In genomic region chr1:62444701-62445100, GRCh38 we compare ENCODE assay signal across 13 cellular contexts.
"Had no signal": no experiment of that assay in that cellular context is flagged by ENCODE, and none has a peak within 500 bp of the region (broad histone marks: within the 10 kb centered on the region; RNA-seq: fewer than 3 reads in every experiment).

No MANE protein-coding gene starts in this region.

- H3K36me3 ChIP-seq: uterus had no signal

- H3K9me3 ChIP-seq: ascending aorta, esophagus muscularis mucosa, right atrium auricular region, thyroid gland, uterus had no signal

- H3K27ac ChIP-seq: ascending aorta, esophagus muscularis mucosa, right atrium auricular region, thyroid gland, uterus had no signal

- ATAC-seq: WTC11 had no signal

- DNase-seq: activated CD4-positive, alpha-beta T cell treated with anti-CD3 and anti-CD28 coated beads, Interleukin-2, amount 10 ng/mL, durations not matched to agents 7 days and 5 days; activated gamma-delta T cell treated with Interleukin-2 at 50 U/mL for 16 hours; activated T-cell treated with anti-CD3 and anti-CD28 coated beads for 4 hours; glutamatergic neuron; posterior cingulate gyrus; T1000; thyroid gland; uterus had no signal

- H3K27ac Mint-ChIP-seq: activated CD4-positive, alpha-beta T cell treated with anti-CD3 and anti-CD28 coated beads, Interleukin-2, amount 10 ng/mL, durations not matched to agents 7 days and 5 days; mesothelial cell of epicardium; WTC11 had no signal

- H3K4me1 ChIP-seq: right atrium auricular region, uterus had no signal

- H3K4me3 ChIP-seq: ascending aorta, esophagus muscularis mucosa, right atrium auricular region, thyroid gland, uterus had no signal

- H3K9me3 Mint-ChIP-seq: activated CD4-positive, alpha-beta T cell treated with anti-CD3 and anti-CD28 coated beads, Interleukin-2, amount 10 ng/mL, durations not matched to agents 7 days and 5 days; mesothelial cell of epicardium; WTC11 had no signal

- H3K27me3 Mint-ChIP-seq: activated CD4-positive, alpha-beta T cell treated with anti-CD3 and anti-CD28 coated beads, Interleukin-2, amount 10 ng/mL, durations not matched to agents 7 days and 5 days had no signal

- H3K27me3 ChIP-seq: ascending aorta, esophagus muscularis mucosa, right atrium auricular region, thyroid gland, uterus had no signal

- H3K4me3 Mint-ChIP-seq: activated CD4-positive, alpha-beta T cell treated with anti-CD3 and anti-CD28 coated beads, Interleukin-2, amount 10 ng/mL, durations not matched to agents 7 days and 5 days; mesothelial cell of epicardium; WTC11 had no signal
